8 cellular contexts compared by ENCODE assay signal in the genomic region with DNA sequence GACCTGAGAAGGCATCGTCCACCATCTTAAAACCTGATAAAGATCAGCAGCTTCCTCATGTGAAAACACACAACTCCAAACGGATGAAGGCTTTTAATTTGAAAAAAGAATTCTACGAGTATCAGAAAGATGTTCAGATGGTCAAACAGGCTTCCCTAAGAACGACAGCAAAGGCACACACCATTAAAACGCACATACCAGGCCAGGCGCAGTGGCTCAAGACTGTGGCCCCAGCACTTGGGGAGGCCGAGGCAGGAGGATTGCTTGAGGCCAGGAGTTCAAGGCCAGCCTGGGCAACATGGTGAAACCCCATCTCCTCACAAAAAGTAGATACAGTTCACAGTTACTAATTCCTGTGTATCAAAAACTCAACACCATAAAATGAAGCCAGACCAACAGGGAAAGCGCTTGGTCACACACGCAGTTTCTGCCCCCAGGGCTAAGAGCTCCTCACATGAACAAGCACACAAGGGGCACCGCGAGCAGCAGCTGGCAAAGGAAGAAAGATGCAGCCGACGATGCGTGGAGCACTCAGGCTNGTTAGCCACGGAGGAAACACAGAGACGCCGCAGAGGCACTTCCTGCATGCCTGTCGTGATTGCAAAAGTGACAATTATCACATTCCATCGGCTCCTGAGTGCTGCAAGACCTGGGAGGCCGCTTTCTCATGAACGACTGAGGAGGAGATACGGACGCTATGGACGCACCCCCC.
DNase-seq lines count a peak whose midpoint lies in the region; ATAC-seq and TF ChIP-seq lines count a peak whose summit lies in the region.

No MANE protein-coding gene starts in this region.

- peaks cover 11% of the 10 kb centered on the region for H3K4me1 Mint-ChIP-seq in CD8-positive, alpha-beta T cell (ENCODE audit: low read depth)

- peaks cover 10% of the 10 kb centered on the region for H3K4me1 ChIP-seq in CD8-positive, alpha-beta T cell (ENCODE audit: insufficient read depth, low read length)

- peaks cover 12% of the 10 kb centered on the region for H3K27me3 Mint-ChIP-seq in CD8-positive, alpha-beta T cell (ENCODE audit: low read depth)

- CTCF ChIA-PET in CD8-positive, alpha-beta T cell (lab: Charles Lee), result interaction anchor here (1.0 kb wide), 1 partner anchor 68 kb away, joined by 5 read pairs; no protein-coding TSS in a partner anchor

- no peaks in the 10 kb centered on the region for H3K9me3 Mint-ChIP-seq in CD8-positive, alpha-beta T cell

- H3K36me3 Mint-ChIP-seq in CD8-positive, alpha-beta T cell, result no peaks in the 10 kb centered on the region

- no peaks in the 10 kb centered on the region for H3K27me3 ChIP-seq in CD8-positive, alpha-beta T cell (ENCODE audit: insufficient read depth, low read length)

- peak; percentile 75 for ATAC-seq in CD8-positive, alpha-beta T cell
- ATAC-seq in GM18519 (IDR thresholded peaks at IDR 0.05; ENCODE audit: low FRiP score, unreplicated experiment), result no peak

- no peak for TF ChIP-seq EP300 in Ishikawa (IDR thresholded peaks at IDR 0.05; ENCODE audit: borderline replicate concordance)

- H3K4me3 ChIP-seq in CD8-positive, alpha-beta T cell (ENCODE audit: low read depth, low read length), result no peak overlapping the region

- peak overlapping the region; percentile 46 for H3K27ac Mint-ChIP-seq in CD8-positive, alpha-beta T cell

- H3K36me3 ChIP-seq in CD8-positive, alpha-beta T cell (ENCODE audit: insufficient read depth, low read length), result no peaks in the 10 kb centered on the region

- H3K9me3 ChIP-seq in CD8-positive, alpha-beta T cell (ENCODE audit: low read length), result no peaks in the 10 kb centered on the region

- no peak overlapping the region for H3K27ac ChIP-seq in CD8-positive, alpha-beta T cell (ENCODE audit: low read depth, low read length)

- peak overlapping the region; percentile 51 for H3K4me3 Mint-ChIP-seq in CD8-positive, alpha-beta T cell

- DNase-seq in CD8-positive, alpha-beta T cell, result peak; percentile 11 to 75 (median 36)
- DNase-seq in T-helper 2 cell (peak in 3 of 5 experiments; percentile 19 to 73 (median 32)), dermis blood vessel endothelial cell (peak; percentile 7), midbrain (lab: John Stamatoyannopoulos, UW) (no peak), putamen (ENCODE audit: low spot score) (no peak)
- peak; percentile 10 for DNase-seq in stimulated activated CD4-positive, alpha-beta T cell treated with anti-CD3 and anti-CD28 coated beads, Interleukin-1b, Interleukin-23, amount 100 ng/mL, for 48 hours

- TF ChIP-seq CTCF in CD8-positive, alpha-beta T cell (IDR thresholded peaks at IDR 0.05), result no peak

- intact Hi-C loops in CD8-positive, alpha-beta T cell (cut with DNase I, micrococcal nuclease), result no loop called here

- POLR2A ChIA-PET in CD8-positive, alpha-beta T cell (lab: Charles Lee), result interaction anchor here (1.0 kb wide), 1 partner anchor 39 kb away, joined by 3 read pairs; no protein-coding TSS in a partner anchor

- TF ChIP-seq RAD21 in Ishikawa (IDR thresholded peaks at IDR 0.05; ENCODE audit: low read depth), result no peak

TF ChIP-seq in Ishikawa, 13 proteins besides CTCF, POLR2A, EP300 and RAD21:
- TF ChIP-seq NFIC (IDR thresholded peaks at IDR 0.05) (0 out of 2 replicates have a peak, but pooled peaks have one; percentile 22), TEAD4 (IDR thresholded peaks at IDR 0.05) (0 out of 2 replicates have a peak, but pooled peaks have one; percentile 39), YY1 (IDR thresholded peaks at IDR 0.05; ENCODE audit: low read depth) (no peak), CEBPB (IDR thresholded peaks at IDR 0.05) (no peak)
- TF ChIP-seq, protein P1, sequence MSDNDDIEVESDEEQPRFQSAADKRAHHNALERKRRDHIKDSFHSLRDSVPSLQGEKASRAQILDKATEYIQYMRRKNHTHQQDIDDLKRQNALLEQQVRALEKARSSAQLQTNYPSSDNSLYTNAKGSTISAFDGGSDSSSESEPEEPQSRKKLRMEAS (IDR thresholded peaks at IDR 0.05), result no peak

Comparison
In these comparisons a context has a peak if more than half of its experiments do, and no peak if none do; other contexts are left out.
1. DNase-seq: peak in CD8-positive, alpha-beta T cell (7 of 7), T-helper 2 cell (3 of 5), dermis blood vessel endothelial cell (single experiment) and stimulated activated CD4-positive, alpha-beta T cell treated with anti-CD3 and anti-CD28 coated beads, Interleukin-1b, Interleukin-23, amount 100 ng/mL, for 48 hours (single experiment); none in midbrain (single experiment) and putamen (single experiment).